Comparison of ENCODE assay signal across 9 cellular contexts in the genomic region with DNA sequence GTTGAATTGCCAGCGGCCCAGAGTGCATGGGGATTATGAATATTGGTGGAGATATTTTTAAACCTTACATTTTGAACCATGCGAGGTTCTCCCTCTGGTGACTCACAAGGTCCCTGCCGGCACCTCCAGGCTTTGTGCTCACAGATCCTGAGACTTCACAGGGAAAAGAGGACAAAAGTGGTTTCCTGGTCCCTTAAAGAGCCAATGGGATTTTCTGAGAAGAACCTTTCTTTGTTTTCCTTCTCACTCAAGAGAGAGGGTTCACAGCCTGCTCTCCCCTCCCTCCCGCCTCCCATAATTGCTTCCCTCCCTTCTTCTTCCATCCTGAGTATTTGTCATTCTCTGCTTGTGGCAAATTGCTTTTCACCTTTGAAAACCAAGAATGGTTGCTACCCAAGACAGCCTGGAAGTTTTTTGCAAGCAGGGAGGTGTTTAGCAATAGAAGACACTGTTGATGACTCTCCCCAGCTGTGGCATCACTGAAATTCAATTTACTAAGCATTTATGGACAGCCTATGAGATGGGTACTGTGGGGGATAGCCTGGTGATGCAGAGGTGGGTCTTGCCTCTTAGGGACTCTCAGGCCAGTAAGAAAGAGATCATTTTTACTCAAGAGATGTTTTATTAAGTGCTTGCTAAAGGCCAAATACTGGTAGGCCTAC.
A peak's percentile ranks its signal among the peaks of the same experiment; 100 is the strongest.
DNase-seq lines count a peak whose midpoint lies in the region; ATAC-seq and TF ChIP-seq lines count a peak whose summit lies in the region.
"Had no signal": no experiment of that assay in that cellular context is flagged by ENCODE, and none has a peak within 500 bp of the region (broad histone marks: within the 10 kb centered on the region; RNA-seq: fewer than 3 reads in every experiment).

No MANE protein-coding gene starts in this region.

- no peaks in the 10 kb centered on the region for H3K9me3 ChIP-seq in fibroblast of lung (ENCODE audit: control insufficient read depth, insufficient read depth, low read depth, low read length)

- TF ChIP-seq CTCF in fibroblast of lung (conservative IDR thresholded peaks at IDR 0.05 in 1 of 2, IDR thresholded peaks at IDR 0.05 in 1 of 2; ENCODE audit: low read depth in 1 of 2, low read length in 2 of 2) = no peak

- peaks cover 1% of the 10 kb centered on the region for H3K27me3 Mint-ChIP-seq in activated CD4-positive, alpha-beta T cell treated with anti-CD3 and anti-CD28 coated beads, Interleukin-2, amount 10 ng/mL, durations not matched to agents 24 days and 14 days
- peaks cover 48% of the 10 kb centered on the region for H3K27me3 Mint-ChIP-seq in stimulated activated memory B cell treated with anti-CD40 and anti-IgM and Interleukin-4, amounts not matched to agents 10 μg/mL and 1 μg/mL and 100 μg/mL, for 72 hours

- no peaks in the 10 kb centered on the region for H3K27me3 ChIP-seq in fibroblast of lung (ENCODE audit: control insufficient read depth, insufficient read depth, low read length)

- peaks cover 12% of the 10 kb centered on the region for H3K4me1 Mint-ChIP-seq in activated CD4-positive, alpha-beta T cell treated with anti-CD3 and anti-CD28 coated beads, Interleukin-2, amount 10 ng/mL, durations not matched to agents 24 days and 14 days
- H3K4me1 Mint-ChIP-seq in stimulated activated memory B cell treated with anti-CD40 and anti-IgM and Interleukin-4, amounts not matched to agents 10 μg/mL and 1 μg/mL and 100 μg/mL, for 72 hours = peaks cover 15% of the 10 kb centered on the region

- H3K4me1 ChIP-seq in fibroblast of lung (ENCODE audit: control insufficient read depth, extremely low read depth, insufficient read depth, low read length) = peaks cover 13% of the 10 kb centered on the region

- H2AFZ ChIP-seq in fibroblast of lung (ENCODE audit: low read length) = no peak overlapping the region

- no peaks in the 10 kb centered on the region for H3K36me3 Mint-ChIP-seq in activated CD4-positive, alpha-beta T cell treated with anti-CD3 and anti-CD28 coated beads, Interleukin-2, amount 10 ng/mL, durations not matched to agents 24 days and 14 days (ENCODE audit: low read depth)
- no peaks in the 10 kb centered on the region for H3K36me3 Mint-ChIP-seq in stimulated activated memory B cell treated with anti-CD40 and anti-IgM and Interleukin-4, amounts not matched to agents 10 μg/mL and 1 μg/mL and 100 μg/mL, for 72 hours

- H3K4me3 Mint-ChIP-seq in activated CD4-positive, alpha-beta T cell treated with anti-CD3 and anti-CD28 coated beads, Interleukin-2, amount 10 ng/mL, durations not matched to agents 24 days and 14 days = no peak overlapping the region
- no peak overlapping the region for H3K4me3 Mint-ChIP-seq in stimulated activated memory B cell treated with anti-CD40 and anti-IgM and Interleukin-4, amounts not matched to agents 10 μg/mL and 1 μg/mL and 100 μg/mL, for 72 hours

- peak overlapping the region; percentile 74 for H3K27ac Mint-ChIP-seq in activated CD4-positive, alpha-beta T cell treated with anti-CD3 and anti-CD28 coated beads, Interleukin-2, amount 10 ng/mL, durations not matched to agents 24 days and 14 days
- peak overlapping the region; percentile 1 for H3K27ac Mint-ChIP-seq in stimulated activated memory B cell treated with anti-CD40 and anti-IgM and Interleukin-4, amounts not matched to agents 10 μg/mL and 1 μg/mL and 100 μg/mL, for 72 hours

- no peak overlapping the region for H3K27ac ChIP-seq in fibroblast of lung (ENCODE audit: insufficient read depth, low read length)

- no peaks in the 10 kb centered on the region for H3K9me3 Mint-ChIP-seq in activated CD4-positive, alpha-beta T cell treated with anti-CD3 and anti-CD28 coated beads, Interleukin-2, amount 10 ng/mL, durations not matched to agents 24 days and 14 days
- H3K9me3 Mint-ChIP-seq in stimulated activated memory B cell treated with anti-CD40 and anti-IgM and Interleukin-4, amounts not matched to agents 10 μg/mL and 1 μg/mL and 100 μg/mL, for 72 hours = no peaks in the 10 kb centered on the region

- no peaks in the 10 kb centered on the region for H3K36me3 ChIP-seq in fibroblast of lung (ENCODE audit: control insufficient read depth, insufficient read depth, low read length)

- H3K4me2 ChIP-seq in fibroblast of lung (ENCODE audit: extremely low read depth, insufficient read depth, low read length) = no peak overlapping the region

- no peaks in the 10 kb centered on the region for H4K20me1 ChIP-seq in fibroblast of lung (ENCODE audit: control insufficient read depth, extremely low read depth, insufficient read depth, low read length)

- DNase-seq in activated CD4-positive, alpha-beta T cell treated with anti-CD3 and anti-CD28 coated beads, Interleukin-2, amount 10 ng/mL, durations not matched to agents 24 days and 14 days = no peak
- no peak for DNase-seq in activated CD4-positive, alpha-beta T cell treated with anti-CD3 and anti-CD28 coated beads for 4 hours
- DNase-seq in SW480 (ENCODE audit: low spot score) (peak; percentile 64), fibroblast of lung (ENCODE audit: low read depth in 2 of 2) (peak; percentile 14 to 49), GF-D8 (lab: John Stamatoyannopoulos, UW) (no peak), SW 1271 (lab: John Stamatoyannopoulos, UW) (no peak)
- DNase-seq: NCI-H1436 had no signal

- H3K79me2 ChIP-seq in fibroblast of lung (ENCODE audit: control insufficient read depth, insufficient read depth, low read length) = no peaks in the 10 kb centered on the region

- H3K4me3 ChIP-seq in fibroblast of lung (replicated peaks in 1 of 4; ENCODE audit: control extremely low read depth in 1 of 4, insufficient read depth in 1 of 4, low read depth in 3 of 4, low read length in 4 of 4) = no peak overlapping the region

- H3K9ac ChIP-seq in fibroblast of lung (ENCODE audit: insufficient read depth, low read length) = no peak overlapping the region

- ATAC-seq in stimulated activated memory B cell treated with anti-CD40 and anti-IgM and Interleukin-4, amounts not matched to agents 10 μg/mL and 1 μg/mL and 100 μg/mL, for 72 hours = no peak
- no peak for ATAC-seq in GM21529 (IDR thresholded peaks at IDR 0.05; ENCODE audit: unreplicated experiment)

- intact Hi-C loops in activated CD4-positive, alpha-beta T cell treated with anti-CD3 and anti-CD28 coated beads, Interleukin-2, amount 10 ng/mL, durations not matched to agents 24 days and 14 days (cut with micrococcal nuclease) = no loop called here

Comparison
In these comparisons a context has a peak if more than half of its experiments do, and no peak if none do; other contexts are left out.
1. DNase-seq: peak in SW480 (single experiment) and fibroblast of lung (2 of 2); none in activated CD4-positive, alpha-beta T cell treated with anti-CD3 and anti-CD28 coated beads, Interleukin-2, amount 10 ng/mL, durations not matched to agents 24 days and 14 days (single experiment), activated CD4-positive, alpha-beta T cell treated with anti-CD3 and anti-CD28 coated beads for 4 hours (0 of 2), GF-D8 (single experiment) and SW 1271 (0 of 2).